16 cellular contexts compared by ENCODE assay signal in the genomic region with DNA sequence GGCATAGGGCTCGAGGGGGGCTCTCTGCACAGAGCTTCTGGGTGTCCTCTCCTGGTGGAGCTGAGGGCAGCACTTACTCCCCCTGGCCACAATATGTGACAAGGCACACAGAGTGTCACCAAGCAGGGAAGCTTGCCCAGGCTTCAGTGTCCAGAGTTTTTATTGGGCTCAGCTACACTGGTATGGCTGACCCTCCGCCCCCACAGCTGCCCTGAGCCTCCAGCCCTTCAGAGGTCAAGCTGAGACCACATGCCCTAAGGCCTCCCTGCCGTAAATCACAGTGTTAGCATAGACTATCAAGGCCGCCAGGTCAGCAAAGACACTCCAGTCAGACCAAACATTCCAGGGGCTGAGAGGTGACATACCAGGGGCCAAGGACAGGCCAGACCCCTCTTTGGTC. TPM values are rescaled to one million over a fixed set of nuclear protein-coding genes. Genes with fewer than 3 reads are reported as not detected.
DNase-seq lines count a peak whose midpoint lies in the region; ATAC-seq, FAIRE-seq and TF ChIP-seq lines count a peak whose summit lies in the region.
"Had no signal": no experiment of that assay in that cellular context is flagged by ENCODE, and none has a peak within 500 bp of the region (broad histone marks: within the 10 kb centered on the region; RNA-seq: fewer than 3 reads in every experiment).

No MANE protein-coding gene starts in this region.

- TF ChIP-seq POLR2A in HepG2 (IDR thresholded peaks at IDR 0.05; ENCODE audit: insufficient read depth in 1 of 2, low read depth in 2 of 2, low read length in 2 of 2) (no peak), right lobe of liver (IDR thresholded peaks at IDR 0.05) (no peak)

- H3K9me3 ChIP-seq in HepG2 (ENCODE audit: low read length) = peaks cover 8% of the 10 kb centered on the region; the same call in 1 of the 2 replicates
- H3K9me3 ChIP-seq in right lobe of liver = no peaks in the 10 kb centered on the region

- peaks cover 31% of the 10 kb centered on the region for H3K36me3 Mint-ChIP-seq in osteocyte (ENCODE audit: unreplicated experiment)

- H2AFZ ChIP-seq in HepG2 (ENCODE audit: low read length) = no peak overlapping the region

- peaks cover 3% of the 10 kb centered on the region for H3K9me3 Mint-ChIP-seq in osteocyte (ENCODE audit: unreplicated experiment)

- H3K4me1 Mint-ChIP-seq in osteocyte (ENCODE audit: unreplicated experiment) = peaks cover 5% of the 10 kb centered on the region

- H3K27ac ChIP-seq in HepG2 (ENCODE audit: extremely low read length, insufficient read depth, low read length) (no peak overlapping the region), right lobe of liver (no peak overlapping the region)
- H3K27ac ChIP-seq: 22Rv1, BLaER1 had no signal

- 88% methylated on average over 2 of the region's 4 CpGs for WGBS in HepG2 (ENCODE audit: low lambda C conversion rate)
- no CpG with 5 or more reads among the region's 4 CpGs for WGBS in right lobe of liver (ENCODE audit: insufficient coverage, low coverage, low lambda C conversion rate, missing lambda C conversion rate)

- intact Hi-C loops in HepG2 (cut with micrococcal nuclease; ENCODE audit: unreplicated experiment) = no loop called here
- intact Hi-C loops in right lobe of liver (cut with DNase I) = no loop called here

- TF ChIP-seq CTCF in HepG2 (CRISPR knock-in tag; IDR thresholded peaks at IDR 0.05) (no peak), right lobe of liver (IDR thresholded peaks at IDR 0.05) (no peak), osteocyte (IDR thresholded peaks at IDR 0.05) (no peak)

- no peak overlapping the region for H3K4me3 ChIP-seq in HepG2 (replicated peaks in 1 of 3; ENCODE audit: insufficient read depth in 1 of 3, low read depth in 2 of 3, low read length in 3 of 3)
- no peak overlapping the region for H3K4me3 ChIP-seq in right lobe of liver
- H3K4me3 ChIP-seq: BLaER1 had no signal

- no peaks in the 10 kb centered on the region for H4K20me1 ChIP-seq in HepG2 (ENCODE audit: insufficient read depth, low read length)
- H4K20me1 ChIP-seq: BLaER1 had no signal

- CTCF ChIA-PET in HepG2 (lab: Yijun Ruan, JAX; ENCODE audit: low intra/inter-chr PET ratio, low total read pairs) = no interaction called here

- H3K36me3 ChIP-seq in HepG2 (replicated peaks in 1 of 2; ENCODE audit: control insufficient read depth in 1 of 2, insufficient read depth in 2 of 2, low read length in 2 of 2) (peaks cover 0 to 5% of the 10 kb centered on the region in 2 experiments; a peak in 1 of 5 replicates), right lobe of liver (no peaks in the 10 kb centered on the region)

- no TSS peak for BruUV-seq in HepG2 (replicated peaks; lab: Mats Ljungman, UMichigan)

- in situ Hi-C loops in HepG2 (cut with HindIII; ENCODE audit: extremely low pct_ligation_motif_present, low pct_unique_long_range_greater_than_20kb) = no loop called here

- no peaks in the 10 kb centered on the region for H3K79me2 ChIP-seq in HepG2 (ENCODE audit: insufficient read depth, low read length)

- no peak overlapping the region for H3K4me3 Mint-ChIP-seq in osteocyte (ENCODE audit: unreplicated experiment)
- H3K4me3 Mint-ChIP-seq: CD4-positive, alpha-beta T cell had no signal

- TF ChIP-seq EP300 in HepG2 (IDR thresholded peaks at IDR 0.05; ENCODE audit: low read depth in 2 of 2, low read length in 2 of 2) (no peak), HepG2 (CRISPR knock-in tag; IDR thresholded peaks at IDR 0.05; ENCODE audit: borderline replicate concordance) (no peak)

- H3K27me3 ChIP-seq in HepG2 (ENCODE audit: control insufficient read depth in 1 of 2, insufficient read depth in 2 of 2, low read length in 2 of 2) (no peaks in the 10 kb centered on the region), right lobe of liver (no peaks in the 10 kb centered on the region)
- H3K27me3 ChIP-seq: BLaER1 had no signal

- POLR2A ChIA-PET in HepG2 (lab: Yijun Ruan, JAX) = no interaction called here

- ATAC-seq in HepG2 (peak; percentile 35; the same call in 1 of the 3 replicates), right lobe of liver (no peak), HG02840 (IDR thresholded peaks at IDR 0.05; ENCODE audit: low FRiP score, unreplicated experiment) (no peak), HG03520 (IDR thresholded peaks at IDR 0.05; ENCODE audit: unreplicated experiment) (no peak)

- H3K27me3 Mint-ChIP-seq in osteocyte (ENCODE audit: unreplicated experiment) = no peaks in the 10 kb centered on the region

- H3K27ac Mint-ChIP-seq in osteocyte (ENCODE audit: unreplicated experiment) = no peak overlapping the region
- H3K27ac Mint-ChIP-seq: CD4-positive, alpha-beta T cell had no signal

- H3K4me2 ChIP-seq in HepG2 (ENCODE audit: low read depth, low read length) = no peak overlapping the region
- H3K4me2 ChIP-seq: BLaER1 had no signal

- no peak for TF ChIP-seq RAD21 in HepG2 (CRISPR knock-in tag; IDR thresholded peaks at IDR 0.05)

- no peak for FAIRE-seq in HepG2 (lab: Jason Lieb, UNC)
- FAIRE-seq: H1 had no signal

- H3K4me1 ChIP-seq in HepG2 (ENCODE audit: insufficient read depth, low read length) (no peaks in the 10 kb centered on the region), right lobe of liver (no peaks in the 10 kb centered on the region)
- H3K4me1 ChIP-seq: BLaER1 had no signal

- H3K9ac ChIP-seq in HepG2 (ENCODE audit: insufficient read depth, low read depth, low read length) = no peak overlapping the region
- H3K9ac ChIP-seq: BLaER1 had no signal

- peak; percentile 38 for DNase-seq in activated CD8-positive, alpha-beta memory T cell treated with anti-CD3 and anti-CD28 coated beads for 24 hours
- DNase-seq in activated CD8-positive, alpha-beta memory T cell treated with anti-CD3 and anti-CD28 coated beads, Interleukin-2, amount 50 U/mL, for 4 hours = no peak
- no peak for DNase-seq in HepG2 (ENCODE audit: low spot score)
- no peak for DNase-seq in right lobe of liver
- DNase-seq in osteocyte (ENCODE audit: extremely low spot score, unreplicated experiment) = peak; percentile 68
- peak; percentile 39 for DNase-seq in ureter (ENCODE audit: low spot score)
- DNase-seq: Calu3; CD4-positive, alpha-beta T cell; DMS 273 treated with DMSO at 0.1 percent for 48 hours; HCEC 1CT had no signal

TF ChIP-seq in HepG2, 621 proteins besides CTCF, POLR2A, EP300 and RAD21 (continues in another document):
- TF ChIP-seq ZNF816 (CRISPR knock-in tag; IDR thresholded peaks at IDR 0.05; ENCODE audit: borderline replicate concordance) = no peak
- TF ChIP-seq SRSF1 (optimal IDR thresholded peaks at IDR 0.05; ENCODE audit: low read depth, low read length) = no peak
- TF ChIP-seq, protein P1, sequence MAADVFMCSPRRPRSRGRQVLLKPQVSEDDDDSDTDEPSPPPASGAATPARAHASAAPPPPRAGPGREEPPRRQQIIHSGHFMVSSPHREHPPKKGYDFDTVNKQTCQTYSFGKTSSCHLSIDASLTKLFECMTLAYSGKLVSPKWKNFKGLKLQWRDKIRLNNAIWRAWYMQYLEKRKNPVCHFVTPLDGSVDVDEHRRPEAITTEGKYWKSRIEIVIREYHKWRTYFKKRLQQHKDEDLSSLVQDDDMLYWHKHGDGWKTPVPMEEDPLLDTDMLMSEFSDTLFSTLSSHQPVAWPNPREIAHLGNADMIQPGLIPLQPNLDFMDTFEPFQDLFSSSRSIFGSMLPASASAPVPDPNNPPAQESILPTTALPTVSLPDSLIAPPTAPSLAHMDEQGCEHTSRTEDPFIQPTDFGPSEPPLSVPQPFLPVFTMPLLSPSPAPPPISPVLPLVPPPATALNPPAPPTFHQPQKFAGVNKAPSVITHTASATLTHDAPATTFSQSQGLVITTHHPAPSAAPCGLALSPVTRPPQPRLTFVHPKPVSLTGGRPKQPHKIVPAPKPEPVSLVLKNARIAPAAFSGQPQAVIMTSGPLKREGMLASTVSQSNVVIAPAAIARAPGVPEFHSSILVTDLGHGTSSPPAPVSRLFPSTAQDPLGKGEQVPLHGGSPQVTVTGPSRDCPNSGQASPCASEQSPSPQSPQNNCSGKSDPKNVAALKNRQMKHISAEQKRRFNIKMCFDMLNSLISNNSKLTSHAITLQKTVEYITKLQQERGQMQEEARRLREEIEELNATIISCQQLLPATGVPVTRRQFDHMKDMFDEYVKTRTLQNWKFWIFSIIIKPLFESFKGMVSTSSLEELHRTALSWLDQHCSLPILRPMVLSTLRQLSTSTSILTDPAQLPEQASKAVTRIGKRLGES (CRISPR knock-in tag; IDR thresholded peaks at IDR 0.05; ENCODE audit: borderline replicate concordance) = no peak
- TF ChIP-seq, protein P2, sequence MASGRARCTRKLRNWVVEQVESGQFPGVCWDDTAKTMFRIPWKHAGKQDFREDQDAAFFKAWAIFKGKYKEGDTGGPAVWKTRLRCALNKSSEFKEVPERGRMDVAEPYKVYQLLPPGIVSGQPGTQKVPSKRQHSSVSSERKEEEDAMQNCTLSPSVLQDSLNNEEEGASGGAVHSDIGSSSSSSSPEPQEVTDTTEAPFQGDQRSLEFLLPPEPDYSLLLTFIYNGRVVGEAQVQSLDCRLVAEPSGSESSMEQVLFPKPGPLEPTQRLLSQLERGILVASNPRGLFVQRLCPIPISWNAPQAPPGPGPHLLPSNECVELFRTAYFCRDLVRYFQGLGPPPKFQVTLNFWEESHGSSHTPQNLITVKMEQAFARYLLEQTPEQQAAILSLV (CRISPR knock-in tag; IDR thresholded peaks at IDR 0.05; ENCODE audit: borderline replicate concordance) = no peak

RNA-seq across cellular contexts. Expression of gene EVC, which starts 59.0 kb away (rescaled TPM):
- total RNA-seq in HepG2 (2016; rRNA removed; fragmentation: Illumina TruSeq; extraction: Trizol) (2.8 and 4.9 TPM in 2 replicates), right lobe of liver (1 to 10 TPM; 2.6 to 6.5 (median 3.2) TPM), osteocyte (40.9 and 41.6 TPM in 2 replicates), ureter (24.1 TPM)
- total RNA-seq in HepG2 (2016; cell fraction: cytosol; rRNA removed; fragmentation: Illumina TruSeq; extraction: Trizol; ENCODE audit: low read depth) = 1.3 and 1.5 TPM in 2 replicates
- 2.3 and 4.9 TPM in 2 replicates for total RNA-seq in HepG2 (2016; cell fraction: insoluble cytoplasmic fraction; rRNA removed; fragmentation: Illumina TruSeq; extraction: Trizol)
- total RNA-seq in HepG2 (2016; cell fraction: membrane; rRNA removed; fragmentation: Illumina TruSeq; extraction: Trizol) = 3.0 and 3.1 TPM in 2 replicates
- total RNA-seq in HepG2 (2016; cell fraction: nucleus; rRNA removed; fragmentation: Illumina TruSeq; extraction: Trizol) = 8.1 and 10.9 TPM in 2 replicates
- polyA plus RNA-seq in HepG2 (2011; rRNA removed) = 3.1 and 3.5 TPM in 2 replicates
- 1.7 and 2.1 TPM in 2 replicates for polyA plus RNA-seq in HepG2 (2011; cell fraction: cytosol; rRNA removed)
- polyA plus RNA-seq in HepG2 (2011; cell fraction: nucleus; rRNA removed) = 17.7 and 18.7 TPM in 2 replicates
- polyA plus RNA-seq in HepG2 (2012) = 2.0 and 3.0 TPM in 2 replicates
- 0.61 and 0.63 TPM in 2 replicates for polyA plus RNA-seq in HepG2 (2016; cell fraction: cytosol; fragmentation: Illumina TruSeq; extraction: Trizol; ENCODE audit: low read depth)
- polyA plus RNA-seq in HepG2 (2016; cell fraction: insoluble cytoplasmic fraction; fragmentation: Illumina TruSeq; extraction: Trizol; ENCODE audit: low read depth) = 1.6 and 2.2 TPM in 2 replicates
- polyA plus RNA-seq in HepG2 (2016; cell fraction: membrane; fragmentation: Illumina TruSeq; extraction: Trizol; ENCODE audit: low read depth) = 1.1 and 1.2 TPM in 2 replicates
- 8.1 and 10.6 TPM in 2 replicates for polyA plus RNA-seq in HepG2 (2016; cell fraction: nucleus; fragmentation: Illumina TruSeq; extraction: Trizol; ENCODE audit: insufficient read depth, low read depth)
- 1.2 and 6.0 TPM in 2 replicates for polyA minus RNA-seq in HepG2 (2011; rRNA and poly(A)+ RNA removed; ENCODE audit: low replicate concordance)
- 2.5 and 3.3 TPM in 2 replicates for polyA minus RNA-seq in HepG2 (2011; cell fraction: cytosol; rRNA and poly(A)+ RNA removed)
- polyA minus RNA-seq in HepG2 (2011; cell fraction: nucleus; rRNA and poly(A)+ RNA removed) = 15.0 and 17.3 TPM in 2 replicates
- total RNA-seq: Calu3, HT-29 had no signal

Comparison
In these comparisons a context has a peak if more than half of its experiments do, and no peak if none do; other contexts are left out.
1. DNase-seq: peak in activated CD8-positive, alpha-beta memory T cell treated with anti-CD3 and anti-CD28 coated beads for 24 hours (single experiment), osteocyte (single experiment) and ureter (single experiment); none in activated CD8-positive, alpha-beta memory T cell treated with anti-CD3 and anti-CD28 coated beads, Interleukin-2, amount 50 U/mL, for 4 hours (single experiment), HepG2 (single experiment) and right lobe of liver (0 of 3).